2 cellular contexts compared by ENCODE assay signal in genomic region chr2:12504443-12504842, GRCh38.
TF ChIP-seq lines count a peak whose summit lies in the region.

No MANE protein-coding gene starts in this region.

TF ChIP-seq in SK-N-SH, 30 proteins besides CTCF, POLR2A, EP300 and RAD21 (continued from another document):
- TF ChIP-seq PBX3 (IDR thresholded peaks at IDR 0.05), result peak; percentile 29; the same call in 1 of the 2 replicates
- TF ChIP-seq MXI1 (IDR thresholded peaks at IDR 0.05; ENCODE audit: low read depth, low read length), result no peak
- TF ChIP-seq JUND (IDR thresholded peaks at IDR 0.05), result no peak
- no peak for TF ChIP-seq RXRA (IDR thresholded peaks at IDR 0.05; ENCODE audit: borderline replicate concordance, low read depth)

TF ChIP-seq in SK-N-SH treated with all-trans-retinoic acid at 6 μM for 48 hours, 23 proteins besides CTCF, POLR2A, EP300 and RAD21 (continued from another document):
- no peak for TF ChIP-seq SNAI2 (CRISPR knock-in tag; IDR thresholded peaks at IDR 0.05)
